In the genomic region with DNA sequence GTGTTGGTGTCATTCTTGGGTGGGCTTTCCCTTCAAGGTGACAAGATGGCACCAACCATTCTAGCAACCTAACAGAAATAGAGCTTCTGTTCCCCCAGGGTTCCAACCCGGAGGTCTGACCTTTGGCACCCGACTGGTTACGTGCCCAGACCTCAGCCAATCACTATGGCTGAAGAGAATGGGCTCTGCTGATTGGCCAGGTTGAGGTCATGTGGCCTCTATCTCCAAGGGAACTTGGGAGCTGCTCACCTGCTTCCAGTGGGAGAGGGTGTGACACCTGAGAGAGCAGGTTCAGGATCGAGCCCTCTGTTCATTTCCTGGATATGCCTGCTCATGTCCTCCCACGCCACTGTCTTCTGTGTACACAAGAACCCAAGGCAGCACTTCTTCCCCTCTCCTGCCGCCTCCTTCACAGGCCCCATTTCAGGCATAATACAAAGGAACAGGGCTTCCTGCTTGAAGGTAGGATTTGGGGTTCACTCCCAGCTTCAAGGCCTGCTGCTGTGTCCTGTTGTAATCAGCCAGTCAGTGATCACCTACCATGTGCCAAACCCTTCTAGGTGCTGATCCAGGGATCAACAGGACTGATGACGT, we compare ENCODE assay signal across 32 cellular contexts. TPM values are rescaled to one million over a fixed set of nuclear protein-coding genes. Genes with fewer than 3 reads are reported as not detected.
"Had no signal": no experiment of that assay in that cellular context is flagged by ENCODE, and none has a peak within 500 bp of the region (broad histone marks: within the 10 kb centered on the region; RNA-seq: fewer than 3 reads in every experiment).

No MANE protein-coding gene starts in this region.

- H3K27ac ChIP-seq: ascending aorta, Peyer's patch, SJSA1 had no signal

- H3K9ac ChIP-seq: SK-N-SH had no signal

- H3K9me3 Mint-ChIP-seq: activated CD4-positive, alpha-beta T cell treated with anti-CD3 and anti-CD28 coated beads, Interleukin-2, amount 10 ng/mL, durations not matched to agents 7 days and 5 days; activated naive CD4-positive, alpha-beta T cell treated with anti-CD3 and anti-CD28 coated beads, Interleukin-2, amount 50 U/mL, for 24 hours; activated naive CD8-positive, alpha-beta T cell treated with anti-CD3 and anti-CD28 coated beads, Interleukin-2, amount 10 ng/mL, durations not matched to agents 7 days and 5 days; activated T-cell treated with anti-CD3 and anti-CD28 coated beads, Interleukin-2, amount 50 U/mL, for 24 hours; activated T-helper 2 cell treated with anti-CD3 and anti-CD28 coated beads, Interferon-gamma antibody, Interleukin-2, Interleukin-4, amounts not matched to agents 10 μg/mL and 5 μg/mL and 100 μg/mL, durations not matched to agents 14 hours and 24 hours and 36 hours; T-helper 1 cell treated with Interleukin-12 subunit alpha and Interleukin-12 subunit beta and Interleukin-4 antibody, amounts not matched to agents 30 μg/mL and 1 μg/mL, for 36 hours; T-helper 2 cell treated with Interferon-gamma antibody and Interleukin-4, amounts not matched to agents 5 μg/mL and 100 μg/mL, for 36 hours had no signal

- H3K9me3 ChIP-seq: ascending aorta, Peyer's patch, SJSA1, SK-N-SH had no signal

- DNase-seq: activated CD4-positive, alpha-beta T cell treated with anti-CD3 and anti-CD28 coated beads for 36 hours; activated CD4-positive, alpha-beta T cell treated with anti-CD3 and anti-CD28 coated beads, Interleukin-2, amount 10 ng/mL, durations not matched to agents 7 days and 5 days; activated CD4-positive, alpha-beta T cell treated with anti-CD3 and anti-CD28 coated beads, Interleukin-2, amount 50 U/mL, for 48 hours; activated CD8-positive, alpha-beta T cell treated with anti-CD3 and anti-CD28 coated beads, Interleukin-2, amount 10 ng/mL, durations not matched to agents 7 days and 5 days; activated gamma-delta T cell; activated naive CD4-positive, alpha-beta T cell treated with Interleukin-2 at 50 U/mL for 16 hours; activated naive CD8-positive, alpha-beta T cell treated with anti-CD3 and anti-CD28 coated beads, Interleukin-2, amount 10 ng/mL, durations not matched to agents 7 days and 5 days; activated T-cell treated with anti-CD3 and anti-CD28 coated beads, Interleukin-2, amount 50 U/mL, for 24 hours; amygdala; NCI-H1105; NCI-H1417 treated with DMSO at 0.1 percent for 48 hours; NCI-H187 treated with DMSO at 0.1 percent for 48 hours; NCI-H2081; NCI-H2171 treated with DMSO at 0.1 percent for 48 hours; NCI-H2227 treated with DMSO at 0.1 percent for 48 hours; NCI-H446; NCI-H524; NK-92 treated with Interleukin-12 subunit alpha and Interleukin-12 subunit beta, amount 100 ng/mL, for 24 hours; PC-3; Peyer's patch; RPMI8226; SHP77 treated with DMSO at 0.1 percent for 48 hours; SK-N-SH had no signal

- H3K36me3 ChIP-seq: ascending aorta, Peyer's patch, SJSA1 had no signal

- H3K4me2 ChIP-seq: SK-N-SH had no signal

- H3K27ac Mint-ChIP-seq: activated CD4-positive, alpha-beta T cell treated with anti-CD3 and anti-CD28 coated beads for 36 hours; activated CD4-positive, alpha-beta T cell treated with anti-CD3 and anti-CD28 coated beads, Interleukin-2, amount 10 ng/mL, durations not matched to agents 7 days and 5 days; activated CD8-positive, alpha-beta T cell treated with anti-CD3 and anti-CD28 coated beads, Interleukin-2, amount 10 ng/mL, durations not matched to agents 7 days and 5 days; activated naive CD4-positive, alpha-beta T cell treated with anti-CD3 and anti-CD28 coated beads, Interleukin-2, amount 50 U/mL, for 24 hours; activated naive CD8-positive, alpha-beta T cell treated with anti-CD3 and anti-CD28 coated beads, Interleukin-2, amount 10 ng/mL, durations not matched to agents 7 days and 5 days; activated T-cell treated with anti-CD3 and anti-CD28 coated beads, Interleukin-2, amount 50 U/mL, for 24 hours; activated T-helper 2 cell treated with anti-CD3 and anti-CD28 coated beads, Interferon-gamma antibody, Interleukin-2, Interleukin-4, amounts not matched to agents 10 μg/mL and 5 μg/mL and 100 μg/mL, durations not matched to agents 14 hours and 24 hours and 36 hours; T-helper 1 cell treated with Interleukin-12 subunit alpha and Interleukin-12 subunit beta and Interleukin-4 antibody, amounts not matched to agents 30 μg/mL and 1 μg/mL, for 36 hours; T-helper 2 cell treated with Interferon-gamma antibody and Interleukin-4, amounts not matched to agents 5 μg/mL and 100 μg/mL, for 36 hours had no signal

- ATAC-seq: activated CD4-positive, alpha-beta T cell treated with anti-CD3 and anti-CD28 coated beads for 36 hours; activated CD4-positive, CD25-positive, alpha-beta regulatory T cell treated with anti-CD3 and anti-CD28 coated beads, Interleukin-2, amount 50 U/mL, for 24 hours; activated CD8-positive, alpha-beta T cell treated with anti-CD3 and anti-CD28 coated beads, Interleukin-2, amount 10 ng/mL, durations not matched to agents 7 days and 5 days; PC-3 had no signal

- H3K36me3 Mint-ChIP-seq: activated naive CD4-positive, alpha-beta T cell treated with anti-CD3 and anti-CD28 coated beads, Interleukin-2, amount 50 U/mL, for 24 hours; activated naive CD8-positive, alpha-beta T cell treated with anti-CD3 and anti-CD28 coated beads, Interleukin-2, amount 10 ng/mL, durations not matched to agents 7 days and 5 days had no signal

- H3K4me1 Mint-ChIP-seq: activated CD4-positive, alpha-beta T cell treated with anti-CD3 and anti-CD28 coated beads for 36 hours; activated CD4-positive, alpha-beta T cell treated with anti-CD3 and anti-CD28 coated beads, Interleukin-2, amount 10 ng/mL, durations not matched to agents 7 days and 5 days; activated naive CD4-positive, alpha-beta T cell treated with anti-CD3 and anti-CD28 coated beads, Interleukin-2, amount 50 U/mL, for 24 hours; activated naive CD8-positive, alpha-beta T cell treated with anti-CD3 and anti-CD28 coated beads, Interleukin-2, amount 10 ng/mL, durations not matched to agents 7 days and 5 days had no signal

- H3K4me3 ChIP-seq: ascending aorta, Peyer's patch, SJSA1 had no signal

- H3K4me1 ChIP-seq: ascending aorta, Peyer's patch had no signal

- H3K4me3 Mint-ChIP-seq: activated CD4-positive, alpha-beta T cell treated with anti-CD3 and anti-CD28 coated beads for 36 hours; activated CD4-positive, alpha-beta T cell treated with anti-CD3 and anti-CD28 coated beads, Interleukin-2, amount 10 ng/mL, durations not matched to agents 7 days and 5 days; activated CD8-positive, alpha-beta T cell treated with anti-CD3 and anti-CD28 coated beads, Interleukin-2, amount 10 ng/mL, durations not matched to agents 7 days and 5 days; activated naive CD4-positive, alpha-beta T cell treated with anti-CD3 and anti-CD28 coated beads, Interleukin-2, amount 50 U/mL, for 24 hours; activated naive CD8-positive, alpha-beta T cell treated with anti-CD3 and anti-CD28 coated beads, Interleukin-2, amount 10 ng/mL, durations not matched to agents 7 days and 5 days; activated T-cell treated with anti-CD3 and anti-CD28 coated beads, Interleukin-2, amount 50 U/mL, for 24 hours; T-helper 1 cell treated with Interleukin-12 subunit alpha and Interleukin-12 subunit beta and Interleukin-4 antibody, amounts not matched to agents 30 μg/mL and 1 μg/mL, for 36 hours; T-helper 2 cell treated with Interferon-gamma antibody and Interleukin-4, amounts not matched to agents 5 μg/mL and 100 μg/mL, for 36 hours had no signal

- FAIRE-seq: TTC549 had no signal

- H3K27me3 ChIP-seq: ascending aorta, Peyer's patch, SJSA1 had no signal

RNA-seq across cellular contexts. Expression of gene SOWAHB, which starts 11.0 kb away (rescaled TPM):
- total RNA-seq: activated CD4-positive, alpha-beta T cell treated with anti-CD3 and anti-CD28 coated beads for 36 hours; activated CD4-positive, alpha-beta T cell treated with anti-CD3 and anti-CD28 coated beads, Interleukin-2, amount 10 ng/mL, durations not matched to agents 7 days and 5 days; activated CD8-positive, alpha-beta T cell treated with anti-CD3 and anti-CD28 coated beads, Interleukin-2, amount 10 ng/mL, durations not matched to agents 7 days and 5 days; activated T-helper 2 cell treated with anti-CD3 and anti-CD28 coated beads, Interferon-gamma antibody, Interleukin-2, Interleukin-4, amounts not matched to agents 10 μg/mL and 5 μg/mL and 100 μg/mL, durations not matched to agents 14 hours and 24 hours and 36 hours; M059J; SJSA1 had no signal
